ENCODE assay signal across 8 cellular contexts in the genomic region with DNA sequence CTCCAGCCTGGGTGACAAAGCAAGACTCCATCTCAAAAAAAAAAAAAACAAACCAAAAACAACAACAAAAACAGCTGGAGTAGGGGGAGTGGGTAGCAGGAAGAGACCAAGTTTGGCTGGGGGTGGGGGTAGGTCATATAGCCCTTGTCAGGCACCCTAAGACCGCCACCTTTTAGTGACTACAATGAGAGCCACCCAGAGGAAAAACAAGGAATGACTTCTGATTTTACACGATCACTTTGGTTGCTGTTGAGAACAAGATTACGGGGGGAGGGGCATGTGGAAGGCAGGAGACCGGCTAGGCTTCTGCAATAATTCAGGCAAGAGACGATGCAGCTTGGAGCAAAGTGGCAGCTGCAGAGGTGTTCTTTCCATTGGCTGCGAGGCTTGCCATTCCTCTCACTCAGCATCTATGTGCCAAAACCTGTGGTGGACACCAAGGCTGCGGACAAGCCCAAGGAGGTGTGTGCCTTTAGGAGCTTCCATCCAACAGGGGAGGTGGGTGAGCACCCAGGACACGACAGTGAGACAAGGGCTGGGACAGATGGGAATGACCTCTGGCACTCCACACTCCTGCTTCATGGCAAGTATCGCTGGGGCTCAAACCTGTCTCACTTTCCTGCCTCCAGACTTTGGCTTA. TPM values are rescaled to one million over a fixed set of nuclear protein-coding genes. Genes with fewer than 3 reads are reported as not detected.
DNase-seq lines count a peak whose midpoint lies in the region; ATAC-seq and TF ChIP-seq lines count a peak whose summit lies in the region.

No MANE protein-coding gene starts in this region.

- H3K27ac ChIP-seq in naive thymus-derived CD4-positive, alpha-beta T cell (ENCODE audit: low read depth, low read length) = peak overlapping the region; percentile 95
- H3K27ac ChIP-seq in spleen = peak overlapping the region in 3 of 8 donors; percentile 92 to 99 (median 97)

- peak overlapping the region; percentile 79 to 97 (median 94) for H3K4me3 Mint-ChIP-seq in naive thymus-derived CD4-positive, alpha-beta T cell

- 38 to 54% (median 45%) methylated on average over 9 of the region's 9 CpGs for WGBS in spleen, 5 donors

- in situ Hi-C loops in astrocyte of the spinal cord (cut with HindIII; ENCODE audit: low sequenced_read_pairs) = no loop called here

- no peaks in the 10 kb centered on the region for H3K9me3 ChIP-seq in naive thymus-derived CD4-positive, alpha-beta T cell (ENCODE audit: control insufficient read depth in 2 of 3, low read length in 3 of 3)
- H3K9me3 ChIP-seq in spleen = no peaks in the 10 kb centered on the region

- no peaks in the 10 kb centered on the region for H3K27me3 ChIP-seq in naive thymus-derived CD4-positive, alpha-beta T cell (ENCODE audit: control insufficient read depth in 2 of 2, insufficient read depth in 2 of 2, low read length in 2 of 2)
- H3K27me3 ChIP-seq in spleen (replicated peaks in 1 of 7) = no peaks in the 10 kb centered on the region

- peaks cover 0 to 3% (median 0%) of the 10 kb centered on the region in 11 donors for H3K9me3 Mint-ChIP-seq in naive thymus-derived CD4-positive, alpha-beta T cell

- CTCF ChIA-PET in naive thymus-derived CD4-positive, alpha-beta T cell (lab: Charles Lee) = interaction anchor here (0.7 to 6.4 kb wide), 12 partner anchors 8 to 513 kb away, joined by 3 to 120 read pairs (median 4); a partner anchor contains a TSS

- H3K4me1 ChIP-seq in naive thymus-derived CD4-positive, alpha-beta T cell (ENCODE audit: control insufficient read depth in 2 of 2, insufficient read depth in 2 of 2, low read length in 2 of 2) = peaks cover 45 to 64% of the 10 kb centered on the region in 2 donors
- peaks cover 63 to 91% (median 83%) of the 10 kb centered on the region in 6 donors for H3K4me1 ChIP-seq in spleen

- DNase-seq in DMS 273 (lab: John Stamatoyannopoulos, UW; ENCODE audit: unreplicated experiment) = peak; percentile 66
- no peak for DNase-seq in DMS 273 treated with DMSO at 0.1 percent for 48 hours (lab: John Stamatoyannopoulos, UW)
- peak; percentile 24 for DNase-seq in NCI-H1694 (lab: John Stamatoyannopoulos, UW)
- peak; percentile 36 for DNase-seq in astrocyte of the spinal cord (ENCODE audit: low read depth, low spot score)
- peak in 3 of 9 donors; percentile 42 to 61 (median 45) for DNase-seq in naive thymus-derived CD4-positive, alpha-beta T cell
- DNase-seq in HK-2 (ENCODE audit: unreplicated experiment) = no peak
- no peak for DNase-seq in NCI-H748 (lab: John Stamatoyannopoulos, UW; ENCODE audit: unreplicated experiment)
- DNase-seq in spleen = no peak

- H3K27ac Mint-ChIP-seq in naive thymus-derived CD4-positive, alpha-beta T cell = peak overlapping the region; percentile 39 to 98 (median 90)

- H3K27me3 Mint-ChIP-seq in naive thymus-derived CD4-positive, alpha-beta T cell = peaks cover 0 to 4% (median 0%) of the 10 kb centered on the region in 5 donors

- no peak for TF ChIP-seq POLR2A in spleen (IDR thresholded peaks at IDR 0.05)

- peaks cover 0 to 32% (median 7%) of the 10 kb centered on the region in 5 donors for H3K36me3 Mint-ChIP-seq in naive thymus-derived CD4-positive, alpha-beta T cell

- POLR2A ChIA-PET in naive thymus-derived CD4-positive, alpha-beta T cell (lab: Charles Lee) = interaction anchor here (0.7 to 7.1 kb wide), 18 partner anchors 9 to 513 kb away, joined by 3 to 105 read pairs (median 5); a partner anchor contains a TSS

- intact Hi-C loops in naive thymus-derived CD4-positive, alpha-beta T cell (cut with micrococcal nuclease) = loop anchor here (5.0 kb wide), 4 partner anchors 371 to 1474 kb away; a partner anchor contains a TSS
- intact Hi-C loops in spleen (cut with DNase I; ENCODE audit: low total_unique reads) = loop anchor here (5.0 kb wide), 1 partner anchor 816 kb away; a partner anchor contains a TSS

- no peak overlapping the region for H3K4me3 ChIP-seq in astrocyte of the spinal cord (ENCODE audit: low read depth, low read length)
- H3K4me3 ChIP-seq in naive thymus-derived CD4-positive, alpha-beta T cell (ENCODE audit: low read length) = no peak overlapping the region
- peak overlapping the region in 4 of 8 donors; percentile 65 to 87 (median 76) for H3K4me3 ChIP-seq in spleen

- peaks cover 0 to 31% (median 12%) of the 10 kb centered on the region in 3 experiments for H3K36me3 ChIP-seq in naive thymus-derived CD4-positive, alpha-beta T cell (ENCODE audit: control insufficient read depth in 2 of 3, insufficient read depth in 3 of 3, low read length in 3 of 3)
- peaks cover 0 to 52% (median 16%) of the 10 kb centered on the region in 6 donors for H3K36me3 ChIP-seq in spleen

- no peak for ATAC-seq in naive thymus-derived CD4-positive, alpha-beta T cell

- TF ChIP-seq CTCF in astrocyte of the spinal cord (IDR thresholded peaks at IDR 0.05; ENCODE audit: low read depth, low read length) (peak; percentile 28), spleen (IDR thresholded peaks at IDR 0.05 in 8 of 11, conservative IDR thresholded peaks at IDR 0.05 in 3 of 11) (peak in 3 of 11 experiments; percentile 24 to 27 (median 24))

- H3K4me1 Mint-ChIP-seq in naive thymus-derived CD4-positive, alpha-beta T cell = peaks cover 52 to 73% (median 65%) of the 10 kb centered on the region in 7 donors

RNA-seq across cellular contexts. Expression of a gene that starts 1.7 kb away (rescaled TPM):
- 10 to 100 TPM; 35.2 to 67.4 (median 61.5) TPM for total RNA-seq in naive thymus-derived CD4-positive, alpha-beta T cell
- 100 to 1,000 TPM in 1 of 2 donors, 10 to 100 TPM in 1; 98.6 to 162 TPM for polyA plus RNA-seq in naive thymus-derived CD4-positive, alpha-beta T cell
- total RNA-seq in spleen = 100 to 1,000 TPM in 2 of 7 donors, 10 to 100 TPM in 5; 55.8 to 147 (median 57.3) TPM
- 100 to 1,000 TPM; 154 to 210 (median 181) TPM for polyA plus RNA-seq in spleen

RNA-seq across cellular contexts. Expression of a gene that starts 10.4 kb away (rescaled TPM):
- 100 to 1,000 TPM; 235 to 293 (median 244) TPM for total RNA-seq in naive thymus-derived CD4-positive, alpha-beta T cell
- 100 to 1,000 TPM in 1 of 2 donors, 10 to 100 TPM in 1; 68.9 to 118 TPM for polyA plus RNA-seq in naive thymus-derived CD4-positive, alpha-beta T cell
- total RNA-seq in spleen = 100 to 1,000 TPM; 190 to 286 (median 256) TPM
- polyA plus RNA-seq in spleen = 100 to 1,000 TPM; 341 to 414 (median 357) TPM

RNA-seq across cellular contexts. Expression of a gene that starts 28.7 kb away (rescaled TPM):
- total RNA-seq in naive thymus-derived CD4-positive, alpha-beta T cell = 10 to 100 TPM; 17.5 to 42.3 (median 37.3) TPM
- 10 to 100 TPM; 27.8 to 33.2 TPM for polyA plus RNA-seq in naive thymus-derived CD4-positive, alpha-beta T cell
- 10 to 100 TPM; 24.4 to 31.4 (median 27.5) TPM for total RNA-seq in spleen
- 10 to 100 TPM in 1 of 3 donors, 1 to 10 TPM in 2; 5.8 to 11.2 (median 6.7) TPM for polyA plus RNA-seq in spleen

RNA-seq across cellular contexts. Expression of a gene that starts 39.7 kb away (rescaled TPM):
- 10 to 100 TPM in 4 of 5 experiments, 1 to 10 TPM in 1; 4.5 to 51.2 (median 30.9) TPM for total RNA-seq in naive thymus-derived CD4-positive, alpha-beta T cell
- polyA plus RNA-seq in naive thymus-derived CD4-positive, alpha-beta T cell = 1 to 10 TPM in 1 of 2 donors, under 1 TPM in 1; 0.40 to 1.8 TPM
- 1 to 10 TPM in 5 of 7 donors, under 1 TPM in 2; 0.66 to 4.1 (median 1.4) TPM for total RNA-seq in spleen
- polyA plus RNA-seq in spleen = under 1 TPM; 0.24 to 0.83 (median 0.43) TPM

Comparison
In these comparisons a context has a peak if more than half of its experiments do, and no peak if none do; other contexts are left out.
1. DNase-seq: peak in DMS 273 (single experiment), NCI-H1694 (single experiment) and astrocyte of the spinal cord (single experiment); none in DMS 273 treated with DMSO at 0.1 percent for 48 hours (single experiment), HK-2 (single experiment), NCI-H748 (single experiment) and spleen (single experiment).